ENCODE assay signal across 13 cellular contexts in the genomic region with DNA sequence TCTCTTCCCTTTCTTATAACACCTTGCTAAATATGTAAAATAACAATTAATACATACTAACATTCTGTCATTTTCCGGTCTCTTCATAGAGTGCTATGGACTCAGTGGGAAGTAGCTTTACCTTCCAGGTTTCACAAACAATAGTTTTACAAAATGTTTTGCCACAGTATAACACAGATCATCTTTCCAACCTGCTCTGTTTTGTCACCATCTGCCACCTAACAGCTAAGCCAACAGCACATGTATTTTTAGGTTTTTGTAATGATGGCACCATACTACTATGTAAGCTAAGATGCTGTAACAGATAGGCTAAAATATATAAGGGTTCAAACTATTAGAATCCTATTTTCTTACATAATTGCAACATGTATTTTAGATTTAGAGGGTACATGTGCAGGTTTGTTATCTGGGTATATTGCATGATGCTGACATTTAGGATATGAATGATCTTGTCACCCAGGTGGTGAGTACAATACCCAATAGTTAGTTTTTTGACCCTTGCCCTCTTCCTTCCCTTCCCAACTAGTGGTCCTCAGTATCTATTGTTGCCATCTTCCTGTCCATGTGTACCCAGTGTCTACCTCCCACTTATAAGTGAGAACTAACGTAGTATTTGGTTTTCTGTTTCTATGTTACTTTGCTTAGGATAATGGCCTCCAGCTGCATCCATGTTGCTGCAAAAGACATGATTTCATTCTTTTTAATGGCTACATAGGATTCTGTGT. TPM values are rescaled to one million over a fixed set of nuclear protein-coding genes. Genes with fewer than 3 reads are reported as not detected.
DNase-seq lines count a peak whose midpoint lies in the region; TF ChIP-seq lines count a peak whose summit lies in the region.
"Had no signal": no experiment of that assay in that cellular context is flagged by ENCODE, and none has a peak within 500 bp of the region (broad histone marks: within the 10 kb centered on the region; RNA-seq: fewer than 3 reads in every experiment).

No MANE protein-coding gene starts in this region.

- peak overlapping the region; percentile 63 for H3K4me3 Mint-ChIP-seq in endothelial cell (ENCODE audit: unreplicated experiment)
- H3K4me3 Mint-ChIP-seq: CD14-positive monocyte; CD8-positive, alpha-beta memory T cell; GM23338 had no signal

- no peak for TF ChIP-seq CTCF in endothelial cell (IDR thresholded peaks at IDR 0.05; ENCODE audit: unreplicated experiment)

- no peak overlapping the region for H3K27ac Mint-ChIP-seq in endothelial cell (ENCODE audit: unreplicated experiment)
- H3K27ac Mint-ChIP-seq: CD14-positive monocyte; CD8-positive, alpha-beta memory T cell; GM23338 had no signal

- H3K27me3 Mint-ChIP-seq in endothelial cell (ENCODE audit: unreplicated experiment): peaks cover 2% of the 10 kb centered on the region

- H3K9me3 Mint-ChIP-seq in endothelial cell (ENCODE audit: unreplicated experiment): no peaks in the 10 kb centered on the region
- H3K9me3 Mint-ChIP-seq: CD8-positive, alpha-beta memory T cell; GM23338 had no signal

- peaks cover 70% of the 10 kb centered on the region for H3K4me1 Mint-ChIP-seq in endothelial cell (ENCODE audit: unreplicated experiment)
- H3K4me1 Mint-ChIP-seq: CD14-positive monocyte; CD8-positive, alpha-beta memory T cell; GM23338 had no signal

- in situ Hi-C loops in G401 (cut with HindIII; ENCODE audit: low sequenced_read_pairs) (no loop called here), KBM-7 (cut with MboI; ENCODE audit: low pct_unique_long_range_greater_than_20kb, low sequenced_read_pairs) (no loop called here)

- DNase-seq in G401 (ENCODE audit: low spot score): peak; percentile 87
- DNase-seq in NCI-H2171 treated with DMSO at 0.1 percent for 48 hours (lab: John Stamatoyannopoulos, UW): peak; percentile 73
- DNase-seq in endothelial cell (ENCODE audit: low spot score): no peak
- DNase-seq in activated T-cell treated with anti-CD3 and anti-CD28 coated beads for 4 hours: no peak
- no peak for DNase-seq in KBM-7
- DNase-seq in EL: no peak
- DNase-seq: Caco-2; CD8-positive, alpha-beta memory T cell; DMS53; H7 had no signal

- peaks cover 53% of the 10 kb centered on the region for H3K36me3 Mint-ChIP-seq in endothelial cell (ENCODE audit: low read depth, unreplicated experiment)
- H3K36me3 Mint-ChIP-seq: CD14-positive monocyte; CD8-positive, alpha-beta memory T cell had no signal

RNA-seq across cellular contexts. Expression of a gene that starts 8.7 kb away (rescaled TPM):
- total RNA-seq in G401 (2014; rRNA removed; shearing (Covaris generic)): not detected in 2 replicates
- 266 TPM for total RNA-seq in endothelial cell (ENCODE audit: unreplicated experiment)
- total RNA-seq: Caco-2; CD8-positive, alpha-beta memory T cell; GM12878; H7 had no signal

Comparison
In these comparisons a context has a peak if more than half of its experiments do, and no peak if none do; other contexts are left out.
1. DNase-seq: peak in G401 (single experiment) and NCI-H2171 treated with DMSO at 0.1 percent for 48 hours (single experiment); none in endothelial cell (single experiment), activated T-cell treated with anti-CD3 and anti-CD28 coated beads for 4 hours (single experiment), KBM-7 (single experiment) and EL (single experiment).
2. RNA of a gene that starts 8.7 kb away (total RNA-seq): 266 TPM in endothelial cell (single experiment); not detected in G401; every median in the first group is over 100 times any median in the second.